16 cellular contexts compared by ENCODE assay signal in the genomic region with DNA sequence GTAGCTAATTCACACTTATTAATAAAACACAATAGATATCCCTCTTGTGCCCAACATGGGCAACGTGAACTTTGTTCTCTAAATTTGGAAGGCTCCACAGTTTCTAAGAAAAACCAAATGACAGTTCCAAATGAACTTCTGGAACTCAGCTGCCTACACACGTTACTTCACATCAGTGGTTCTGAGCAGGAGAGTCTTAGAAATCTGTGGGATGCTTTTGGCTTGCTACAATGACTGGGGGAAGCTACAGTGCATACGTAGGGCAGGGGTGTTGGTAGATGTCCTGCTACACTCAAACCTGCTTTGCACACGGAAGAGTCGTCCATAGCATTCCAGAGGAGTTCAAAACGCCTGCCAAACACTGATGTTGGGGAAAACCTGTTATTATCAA. TPM values are rescaled to one million over a fixed set of nuclear protein-coding genes. Genes with fewer than 3 reads are reported as not detected.
A peak's percentile ranks its signal among the peaks of the same experiment; 100 is the strongest.
DNase-seq lines count a peak whose midpoint lies in the region; ATAC-seq and TF ChIP-seq lines count a peak whose summit lies in the region.
"Had no signal": no experiment of that assay in that cellular context is flagged by ENCODE, and none has a peak within 500 bp of the region (broad histone marks: within the 10 kb centered on the region; RNA-seq: fewer than 3 reads in every experiment).

No MANE protein-coding gene starts in this region.

- in situ Hi-C loops in transverse colon (cut with MboI; ENCODE audit: low pct_ligation_motif_present in 1 of 4, low pct_unique_long_range_greater_than_20kb in 1 of 4, low sequenced_read_pairs in 3 of 4), result no loop called here

- peak; percentile 8 for ATAC-seq in activated CD4-positive, alpha-beta T cell treated with anti-CD3 and anti-CD28 coated beads for 36 hours
- ATAC-seq in activated B cell treated with CpG ODN at 0.5 μM for 24 hours (ENCODE audit: low read depth) (no peak), esophagus mucosa (no peak), GM19351 (IDR thresholded peaks at IDR 0.05; ENCODE audit: unreplicated experiment) (no peak)
- ATAC-seq: A549; CD8-positive, alpha-beta T cell; naive thymus-derived CD8-positive, alpha-beta T cell had no signal

- peaks cover 0 to 49% of the 10 kb centered on the region in 2 donors for H3K4me1 ChIP-seq in right atrium auricular region
- H3K4me1 ChIP-seq in transverse colon, result peaks cover 0 to 47% (median 13%) of the 10 kb centered on the region in 4 donors

- no peaks in the 10 kb centered on the region for H3K27me3 Mint-ChIP-seq in activated CD4-positive, alpha-beta T cell treated with anti-CD3 and anti-CD28 coated beads for 36 hours
- no peaks in the 10 kb centered on the region for H3K27me3 Mint-ChIP-seq in activated B cell treated with CpG ODN at 0.5 μM for 24 hours
- H3K27me3 Mint-ChIP-seq: activated T-helper 17 cell treated with anti-CD3 and anti-CD28 coated beads, Interleukin-2, amount 50 U/mL, for 72 hours; naive thymus-derived CD8-positive, alpha-beta T cell had no signal

- DNase-seq in activated CD4-positive, alpha-beta T cell treated with anti-CD3 and anti-CD28 coated beads for 36 hours, result no peak
- DNase-seq in activated CD4-positive, alpha-beta T cell treated with anti-CD3 and anti-CD28 coated beads, Interleukin-2, amount 50 U/mL, for 1 hour, result no peak
- DNase-seq in activated B cell treated with CpG ODN at 0.5 μM for 24 hours (no peak), right atrium auricular region (ENCODE audit: low spot score) (no peak), transverse colon (no peak), RKO (ENCODE audit: low spot score) (no peak)
- DNase-seq: CD8-positive, alpha-beta T cell; foreskin melanocyte; naive thymus-derived CD8-positive, alpha-beta T cell; NCI-H82; T1000 had no signal

- no peaks in the 10 kb centered on the region for H3K9me3 Mint-ChIP-seq in activated CD4-positive, alpha-beta T cell treated with anti-CD3 and anti-CD28 coated beads for 36 hours (ENCODE audit: low read depth)
- H3K9me3 Mint-ChIP-seq in activated B cell treated with CpG ODN at 0.5 μM for 24 hours, result no peaks in the 10 kb centered on the region
- H3K9me3 Mint-ChIP-seq: activated T-helper 17 cell treated with anti-CD3 and anti-CD28 coated beads, Interleukin-2, amount 50 U/mL, for 72 hours; CD8-positive, alpha-beta T cell; naive thymus-derived CD8-positive, alpha-beta T cell had no signal

- H3K4me1 Mint-ChIP-seq in activated CD4-positive, alpha-beta T cell treated with anti-CD3 and anti-CD28 coated beads for 36 hours, result peaks cover 51% of the 10 kb centered on the region
- H3K4me1 Mint-ChIP-seq in activated B cell treated with CpG ODN at 0.5 μM for 24 hours, result peaks cover 53% of the 10 kb centered on the region

- H3K27ac ChIP-seq in right atrium auricular region (peak overlapping the region; percentile 34 to 53), transverse colon (peak overlapping the region in 3 of 4 donors; percentile 8 to 53 (median 34))
- H3K27ac ChIP-seq: A549 had no signal

- no peaks in the 10 kb centered on the region for H3K9me3 ChIP-seq in right atrium auricular region
- H3K9me3 ChIP-seq in transverse colon, result no peaks in the 10 kb centered on the region
- H3K9me3 ChIP-seq: A549 had no signal

- POLR2A ChIA-PET in activated CD4-positive, alpha-beta T cell treated with anti-CD3 and anti-CD28 coated beads for 36 hours (lab: Charles Lee), result interaction anchor here (0.7 kb wide), 1 partner anchor 56 kb away, joined by 4 read pairs; no protein-coding TSS in a partner anchor
- POLR2A ChIA-PET in activated B cell treated with CpG ODN at 0.5 μM for 24 hours (lab: Charles Lee), result interaction anchor here (0.6 to 1.6 kb wide), 5 partner anchors 8 to 63 kb away, joined by 3 to 5 read pairs (median 4); a partner anchor contains a TSS

- H3K27ac Mint-ChIP-seq in activated CD4-positive, alpha-beta T cell treated with anti-CD3 and anti-CD28 coated beads for 36 hours, result peak overlapping the region; percentile 23
- peak overlapping the region; percentile 74 for H3K27ac Mint-ChIP-seq in activated B cell treated with CpG ODN at 0.5 μM for 24 hours
- H3K27ac Mint-ChIP-seq: CD8-positive, alpha-beta T cell had no signal

- H3K36me3 ChIP-seq in right atrium auricular region (peaks cover 58% of the 10 kb centered on the region), transverse colon (peaks cover 0 to 41% (median 19%) of the 10 kb centered on the region in 4 donors)

- intact Hi-C loops in activated CD4-positive, alpha-beta T cell treated with anti-CD3 and anti-CD28 coated beads for 36 hours (cut with DNase I, micrococcal nuclease), result no loop called here
- intact Hi-C loops in activated B cell treated with CpG ODN at 0.5 μM for 24 hours (cut with micrococcal nuclease) (no loop called here), transverse colon (cut with DNase I; ENCODE audit: low total_unique reads) (no loop called here)

- no peak overlapping the region for H3K4me3 Mint-ChIP-seq in activated CD4-positive, alpha-beta T cell treated with anti-CD3 and anti-CD28 coated beads for 36 hours
- H3K4me3 Mint-ChIP-seq in activated B cell treated with CpG ODN at 0.5 μM for 24 hours, result no peak overlapping the region
- H3K4me3 Mint-ChIP-seq: activated T-helper 17 cell treated with anti-CD3 and anti-CD28 coated beads, Interleukin-2, amount 50 U/mL, for 72 hours; CD8-positive, alpha-beta T cell; naive thymus-derived CD8-positive, alpha-beta T cell had no signal

- CTCF ChIA-PET in activated CD4-positive, alpha-beta T cell treated with anti-CD3 and anti-CD28 coated beads for 36 hours (lab: Charles Lee), result interaction anchor here (0.6 to 1.4 kb wide), 7 partner anchors 8 to 247 kb away, joined by 3 to 11 read pairs (median 3); a partner anchor contains a TSS
- CTCF ChIA-PET in activated B cell treated with CpG ODN at 0.5 μM for 24 hours (lab: Charles Lee), result interaction anchor here (1.5 kb wide), 1 partner anchor 203 kb away, joined by 4 read pairs; no protein-coding TSS in a partner anchor

- no peaks in the 10 kb centered on the region for H3K27me3 ChIP-seq in right atrium auricular region
- H3K27me3 ChIP-seq in transverse colon, result no peaks in the 10 kb centered on the region

- TF ChIP-seq EP300 in transverse colon (IDR thresholded peaks at IDR 0.05; ENCODE audit: low read depth), result no peak

- TF ChIP-seq CTCF in activated B cell treated with CpG ODN at 0.5 μM for 24 hours (IDR thresholded peaks at IDR 0.05) (no peak), right atrium auricular region (IDR thresholded peaks at IDR 0.05) (no peak), transverse colon (IDR thresholded peaks at IDR 0.05) (no peak)

- no peak for TF ChIP-seq POLR2A in transverse colon (IDR thresholded peaks at IDR 0.05)

- H3K4me3 ChIP-seq in right atrium auricular region, result no peak overlapping the region
- H3K4me3 ChIP-seq in transverse colon, result no peak overlapping the region
- H3K4me3 ChIP-seq: A549, lung had no signal

- 79 to 81% methylated on average over 5 to 6 of the region's 6 CpGs for WGBS in transverse colon (ENCODE audit: low coverage in 1 of 2), 2 donors

- H3K36me3 Mint-ChIP-seq in activated CD4-positive, alpha-beta T cell treated with anti-CD3 and anti-CD28 coated beads for 36 hours (ENCODE audit: low read depth), result peaks cover 55% of the 10 kb centered on the region
- H3K36me3 Mint-ChIP-seq in activated B cell treated with CpG ODN at 0.5 μM for 24 hours (ENCODE audit: low read depth), result peaks cover 85% of the 10 kb centered on the region

RNA-seq across cellular contexts. Expression of a gene that starts 8.0 kb away (rescaled TPM):
- 10 to 100 TPM; 27.3 to 28.3 TPM for total RNA-seq in activated CD4-positive, alpha-beta T cell treated with anti-CD3 and anti-CD28 coated beads for 36 hours
- total RNA-seq in activated B cell treated with CpG ODN at 0.5 μM for 24 hours, result 54.3 and 63.2 TPM in 2 replicates
- 10 to 100 TPM; 29.5 to 38.1 TPM for total RNA-seq in right atrium auricular region
- 100 to 1,000 TPM in 1 of 4 donors, 10 to 100 TPM in 3; 66.8 to 105 (median 71.1) TPM for total RNA-seq in transverse colon
- 18.2 TPM for total RNA-seq in esophagus mucosa
